Comparison of ENCODE assay signal across 23 cellular contexts in genomic region chr12:89278169-89278568, GRCh38.
"Had no signal": no experiment of that assay in that cellular context is flagged by ENCODE, and none has a peak within 500 bp of the region (broad histone marks: within the 10 kb centered on the region; RNA-seq: fewer than 3 reads in every experiment).

No MANE protein-coding gene starts in this region.

- H3K27me3 ChIP-seq: cardiac muscle cell, dorsolateral prefrontal cortex, tibial artery had no signal

- H3K9me3 ChIP-seq: tibial artery had no signal

- H3K36me3 Mint-ChIP-seq: activated naive CD8-positive, alpha-beta T cell treated with anti-CD3 and anti-CD28 coated beads for 36 hours had no signal

- H3K4me3 Mint-ChIP-seq: activated CD4-positive, alpha-beta T cell treated with anti-CD3 and anti-CD28 coated beads, Interleukin-2, amount 10 ng/mL, durations not matched to agents 24 days and 14 days; activated CD8-positive, alpha-beta T cell treated with anti-CD3 and anti-CD28 coated beads for 36 hours; activated naive CD8-positive, alpha-beta T cell treated with anti-CD3 and anti-CD28 coated beads for 36 hours; activated T-helper 17 cell treated with anti-CD3 and anti-CD28 coated beads, Interleukin-2, amount 50 U/mL, for 72 hours; nephron progenitor cell had no signal

- H3K9me3 Mint-ChIP-seq: activated CD8-positive, alpha-beta T cell treated with anti-CD3 and anti-CD28 coated beads for 36 hours had no signal

- H3K36me3 ChIP-seq: cardiac muscle cell, tibial artery had no signal

- DNase-seq: activated CD4-positive, alpha-beta T cell treated with anti-CD3 and anti-CD28 coated beads, Interleukin-2, amount 10 ng/mL, durations not matched to agents 24 days and 14 days; activated CD4-positive, CD25-positive, alpha-beta regulatory T cell; activated CD8-positive, alpha-beta T cell treated with anti-CD3 and anti-CD28 coated beads for 36 hours; activated naive CD4-positive, alpha-beta T cell; activated naive CD8-positive, alpha-beta T cell treated with anti-CD3 and anti-CD28 coated beads for 36 hours; activated T-cell treated with anti-CD3 and anti-CD28 coated beads, Interleukin-2, amount 50 U/mL, for 1 hour; amygdala; dorsolateral prefrontal cortex; glutamatergic neuron; hippocampal formation; midbrain; nephron progenitor cell; nucleus accumbens; stimulated activated CD4-positive, alpha-beta T cell treated with anti-CD3 and anti-CD28 coated beads, Interleukin-12 subunit alpha, Interleukin-12 subunit beta, amount 100 ng/mL, for 4 hours; stimulated activated CD4-positive, alpha-beta T cell treated with anti-CD3 and anti-CD28 coated beads, Interleukin-1b, Interleukin-23, amount 100 ng/mL, for 48 hours; stimulated activated CD8-positive, alpha-beta memory T cell treated with anti-CD3 and anti-CD28 coated beads, Interleukin-4, amount 100 ng/mL, for 48 hours; stimulated activated naive CD4-positive, alpha-beta T cell treated with Interleukin-2 at 50 U/mL for 16 hours; T-helper 9 cell; tibial artery had no signal

- H3K27me3 Mint-ChIP-seq: activated CD4-positive, alpha-beta T cell treated with anti-CD3 and anti-CD28 coated beads, Interleukin-2, amount 10 ng/mL, durations not matched to agents 24 days and 14 days; activated CD8-positive, alpha-beta T cell treated with anti-CD3 and anti-CD28 coated beads for 36 hours; activated naive CD8-positive, alpha-beta T cell treated with anti-CD3 and anti-CD28 coated beads for 36 hours; activated T-helper 17 cell treated with anti-CD3 and anti-CD28 coated beads, Interleukin-2, amount 50 U/mL, for 72 hours had no signal

- H3K27ac Mint-ChIP-seq: activated CD4-positive, alpha-beta T cell treated with anti-CD3 and anti-CD28 coated beads, Interleukin-2, amount 10 ng/mL, durations not matched to agents 24 days and 14 days; activated CD8-positive, alpha-beta T cell treated with anti-CD3 and anti-CD28 coated beads for 36 hours; activated naive CD8-positive, alpha-beta T cell treated with anti-CD3 and anti-CD28 coated beads for 36 hours; activated T-helper 17 cell treated with anti-CD3 and anti-CD28 coated beads, Interleukin-2, amount 50 U/mL, for 72 hours; nephron progenitor cell had no signal

- H3K4me3 ChIP-seq: cardiac muscle cell, dorsolateral prefrontal cortex, lung, tibial artery had no signal

- ATAC-seq: activated CD8-positive, alpha-beta T cell treated with anti-CD3 and anti-CD28 coated beads for 36 hours; activated T-helper 17 cell treated with anti-CD3 and anti-CD28 coated beads, Interleukin-2, amount 50 U/mL, for 72 hours had no signal

- H3K27ac ChIP-seq: cardiac muscle cell, dorsolateral prefrontal cortex, epithelial cell of prostate, tibial artery had no signal
